Comparison of ENCODE assay signal across 1 cellular context in the genomic region with DNA sequence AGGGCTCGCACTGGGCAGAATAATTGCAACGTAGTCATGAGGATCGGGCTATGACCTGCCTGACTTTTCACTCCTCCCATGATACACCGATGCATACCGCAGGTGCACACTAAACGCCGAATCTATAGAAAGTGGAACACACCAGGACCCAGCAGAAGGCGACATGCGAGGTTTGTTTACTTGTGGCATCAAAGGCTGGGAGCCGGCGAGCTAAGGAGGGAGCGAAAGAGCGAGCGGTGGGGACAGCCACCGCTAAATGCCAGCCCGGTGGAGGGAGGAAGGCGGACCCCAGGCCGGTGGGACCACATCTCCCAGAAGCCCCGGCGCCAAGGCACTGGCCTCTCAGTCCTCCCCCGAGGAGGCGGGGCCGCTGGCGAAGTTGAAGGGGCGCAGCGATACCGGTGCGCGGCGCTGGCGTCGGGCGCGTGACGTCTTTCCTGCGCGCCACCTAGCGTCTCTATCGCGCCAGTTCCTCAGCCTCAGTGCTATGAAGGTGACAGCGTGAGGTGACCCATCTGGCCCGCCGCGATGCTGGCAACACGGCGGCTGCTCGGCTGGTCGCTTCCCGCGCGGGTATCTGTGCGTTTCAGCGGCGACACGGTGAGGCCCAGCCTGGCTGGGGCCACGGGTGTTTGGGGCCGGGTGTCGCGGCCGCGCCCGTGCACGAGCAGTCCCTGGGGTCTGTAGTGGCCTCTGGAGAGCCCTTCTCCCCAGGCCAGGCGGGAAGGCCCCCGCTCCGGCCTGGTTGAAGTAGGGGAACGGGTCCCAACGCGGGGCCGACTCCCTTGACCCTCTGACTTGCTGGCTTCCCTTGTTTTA.
TF ChIP-seq lines count a peak whose summit lies in the region.

A gene (plus strand): TSS at position 460 of the 819 bp plus-strand sequence. CDS start 69 bp downstream, at position 529.

TF ChIP-seq in WTC11, 78 proteins besides CTCF, POLR2A, EP300 and RAD21 (continued from another document and continues in another):
- TF ChIP-seq, protein P1, sequence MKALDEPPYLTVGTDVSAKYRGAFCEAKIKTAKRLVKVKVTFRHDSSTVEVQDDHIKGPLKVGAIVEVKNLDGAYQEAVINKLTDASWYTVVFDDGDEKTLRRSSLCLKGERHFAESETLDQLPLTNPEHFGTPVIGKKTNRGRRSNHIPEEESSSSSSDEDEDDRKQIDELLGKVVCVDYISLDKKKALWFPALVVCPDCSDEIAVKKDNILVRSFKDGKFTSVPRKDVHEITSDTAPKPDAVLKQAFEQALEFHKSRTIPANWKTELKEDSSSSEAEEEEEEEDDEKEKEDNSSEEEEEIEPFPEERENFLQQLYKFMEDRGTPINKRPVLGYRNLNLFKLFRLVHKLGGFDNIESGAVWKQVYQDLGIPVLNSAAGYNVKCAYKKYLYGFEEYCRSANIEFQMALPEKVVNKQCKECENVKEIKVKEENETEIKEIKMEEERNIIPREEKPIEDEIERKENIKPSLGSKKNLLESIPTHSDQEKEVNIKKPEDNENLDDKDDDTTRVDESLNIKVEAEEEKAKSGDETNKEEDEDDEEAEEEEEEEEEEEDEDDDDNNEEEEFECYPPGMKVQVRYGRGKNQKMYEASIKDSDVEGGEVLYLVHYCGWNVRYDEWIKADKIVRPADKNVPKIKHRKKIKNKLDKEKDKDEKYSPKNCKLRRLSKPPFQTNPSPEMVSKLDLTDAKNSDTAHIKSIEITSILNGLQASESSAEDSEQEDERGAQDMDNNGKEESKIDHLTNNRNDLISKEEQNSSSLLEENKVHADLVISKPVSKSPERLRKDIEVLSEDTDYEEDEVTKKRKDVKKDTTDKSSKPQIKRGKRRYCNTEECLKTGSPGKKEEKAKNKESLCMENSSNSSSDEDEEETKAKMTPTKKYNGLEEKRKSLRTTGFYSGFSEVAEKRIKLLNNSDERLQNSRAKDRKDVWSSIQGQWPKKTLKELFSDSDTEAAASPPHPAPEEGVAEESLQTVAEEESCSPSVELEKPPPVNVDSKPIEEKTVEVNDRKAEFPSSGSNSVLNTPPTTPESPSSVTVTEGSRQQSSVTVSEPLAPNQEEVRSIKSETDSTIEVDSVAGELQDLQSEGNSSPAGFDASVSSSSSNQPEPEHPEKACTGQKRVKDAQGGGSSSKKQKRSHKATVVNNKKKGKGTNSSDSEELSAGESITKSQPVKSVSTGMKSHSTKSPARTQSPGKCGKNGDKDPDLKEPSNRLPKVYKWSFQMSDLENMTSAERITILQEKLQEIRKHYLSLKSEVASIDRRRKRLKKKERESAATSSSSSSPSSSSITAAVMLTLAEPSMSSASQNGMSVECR (CRISPR knock-in tag; IDR thresholded peaks at IDR 0.05; ENCODE audit: borderline replicate concordance) = peak; percentile 86; the same call in 1 of the 2 replicates
- TF ChIP-seq, protein P2, sequence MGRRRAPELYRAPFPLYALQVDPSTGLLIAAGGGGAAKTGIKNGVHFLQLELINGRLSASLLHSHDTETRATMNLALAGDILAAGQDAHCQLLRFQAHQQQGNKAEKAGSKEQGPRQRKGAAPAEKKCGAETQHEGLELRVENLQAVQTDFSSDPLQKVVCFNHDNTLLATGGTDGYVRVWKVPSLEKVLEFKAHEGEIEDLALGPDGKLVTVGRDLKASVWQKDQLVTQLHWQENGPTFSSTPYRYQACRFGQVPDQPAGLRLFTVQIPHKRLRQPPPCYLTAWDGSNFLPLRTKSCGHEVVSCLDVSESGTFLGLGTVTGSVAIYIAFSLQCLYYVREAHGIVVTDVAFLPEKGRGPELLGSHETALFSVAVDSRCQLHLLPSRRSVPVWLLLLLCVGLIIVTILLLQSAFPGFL (CRISPR knock-in tag; IDR thresholded peaks at IDR 0.05; ENCODE audit: borderline replicate concordance) = no peak
- TF ChIP-seq NR2C2 (CRISPR knock-in tag; IDR thresholded peaks at IDR 0.05) = no peak
- peak; percentile 55; the same call in 1 of the 2 replicates for TF ChIP-seq TCF7 (CRISPR knock-in tag; IDR thresholded peaks at IDR 0.05; ENCODE audit: low read depth)
- no peak for TF ChIP-seq FOXJ3 (CRISPR knock-in tag; IDR thresholded peaks at IDR 0.05; ENCODE audit: borderline replicate concordance)
- no peak for TF ChIP-seq ZNF138 (CRISPR knock-in tag; conservative IDR thresholded peaks at IDR 0.05)
- 0 out of 2 replicates have a peak, but pooled peaks have one; percentile 54 for TF ChIP-seq CBFB (CRISPR knock-in tag; IDR thresholded peaks at IDR 0.05; ENCODE audit: low read depth)
- TF ChIP-seq ZNF416 (CRISPR knock-in tag; IDR thresholded peaks at IDR 0.05) = no peak
- TF ChIP-seq ETV6 (CRISPR knock-in tag; IDR thresholded peaks at IDR 0.05) = peak; percentile 65; the same call in 1 of the 2 replicates
- peak; percentile 75; the same call in 1 of the 2 replicates for TF ChIP-seq TEAD1 (CRISPR knock-in tag; IDR thresholded peaks at IDR 0.05)
- TF ChIP-seq, protein P3, sequence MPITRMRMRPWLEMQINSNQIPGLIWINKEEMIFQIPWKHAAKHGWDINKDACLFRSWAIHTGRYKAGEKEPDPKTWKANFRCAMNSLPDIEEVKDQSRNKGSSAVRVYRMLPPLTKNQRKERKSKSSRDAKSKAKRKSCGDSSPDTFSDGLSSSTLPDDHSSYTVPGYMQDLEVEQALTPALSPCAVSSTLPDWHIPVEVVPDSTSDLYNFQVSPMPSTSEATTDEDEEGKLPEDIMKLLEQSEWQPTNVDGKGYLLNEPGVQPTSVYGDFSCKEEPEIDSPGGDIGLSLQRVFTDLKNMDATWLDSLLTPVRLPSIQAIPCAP (CRISPR knock-in tag; IDR thresholded peaks at IDR 0.05) = no peak
- no peak for TF ChIP-seq TEAD4 (CRISPR knock-in tag; IDR thresholded peaks at IDR 0.05)
- TF ChIP-seq SMAD3 (CRISPR knock-in tag; IDR thresholded peaks at IDR 0.05; ENCODE audit: borderline replicate concordance) = no peak
- no peak for TF ChIP-seq ZNF263 (CRISPR knock-in tag; IDR thresholded peaks at IDR 0.05; ENCODE audit: low read depth)
- TF ChIP-seq SP1 (CRISPR knock-in tag; conservative IDR thresholded peaks at IDR 0.05) = peak; percentile 97
- no peak for TF ChIP-seq RELA (CRISPR knock-in tag; IDR thresholded peaks at IDR 0.05; ENCODE audit: borderline replicate concordance)
- no peak for TF ChIP-seq HMGA2 (CRISPR knock-in tag; IDR thresholded peaks at IDR 0.05)
- TF ChIP-seq, protein P4, sequence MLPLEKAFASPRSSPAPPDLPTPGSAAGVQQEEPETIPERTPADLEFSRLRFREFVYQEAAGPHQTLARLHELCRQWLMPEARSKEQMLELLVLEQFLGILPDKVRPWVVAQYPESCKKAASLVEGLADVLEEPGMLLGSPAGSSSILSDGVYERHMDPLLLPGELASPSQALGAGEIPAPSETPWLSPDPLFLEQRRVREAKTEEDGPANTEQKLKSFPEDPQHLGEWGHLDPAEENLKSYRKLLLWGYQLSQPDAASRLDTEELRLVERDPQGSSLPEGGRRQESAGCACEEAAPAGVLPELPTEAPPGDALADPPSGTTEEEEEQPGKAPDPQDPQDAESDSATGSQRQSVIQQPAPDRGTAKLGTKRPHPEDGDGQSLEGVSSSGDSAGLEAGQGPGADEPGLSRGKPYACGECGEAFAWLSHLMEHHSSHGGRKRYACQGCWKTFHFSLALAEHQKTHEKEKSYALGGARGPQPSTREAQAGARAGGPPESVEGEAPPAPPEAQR (CRISPR knock-in tag; IDR thresholded peaks at IDR 0.05) = no peak
- TF ChIP-seq PRRX2 (CRISPR knock-in tag; IDR thresholded peaks at IDR 0.05) = no peak
- TF ChIP-seq, protein P5, sequence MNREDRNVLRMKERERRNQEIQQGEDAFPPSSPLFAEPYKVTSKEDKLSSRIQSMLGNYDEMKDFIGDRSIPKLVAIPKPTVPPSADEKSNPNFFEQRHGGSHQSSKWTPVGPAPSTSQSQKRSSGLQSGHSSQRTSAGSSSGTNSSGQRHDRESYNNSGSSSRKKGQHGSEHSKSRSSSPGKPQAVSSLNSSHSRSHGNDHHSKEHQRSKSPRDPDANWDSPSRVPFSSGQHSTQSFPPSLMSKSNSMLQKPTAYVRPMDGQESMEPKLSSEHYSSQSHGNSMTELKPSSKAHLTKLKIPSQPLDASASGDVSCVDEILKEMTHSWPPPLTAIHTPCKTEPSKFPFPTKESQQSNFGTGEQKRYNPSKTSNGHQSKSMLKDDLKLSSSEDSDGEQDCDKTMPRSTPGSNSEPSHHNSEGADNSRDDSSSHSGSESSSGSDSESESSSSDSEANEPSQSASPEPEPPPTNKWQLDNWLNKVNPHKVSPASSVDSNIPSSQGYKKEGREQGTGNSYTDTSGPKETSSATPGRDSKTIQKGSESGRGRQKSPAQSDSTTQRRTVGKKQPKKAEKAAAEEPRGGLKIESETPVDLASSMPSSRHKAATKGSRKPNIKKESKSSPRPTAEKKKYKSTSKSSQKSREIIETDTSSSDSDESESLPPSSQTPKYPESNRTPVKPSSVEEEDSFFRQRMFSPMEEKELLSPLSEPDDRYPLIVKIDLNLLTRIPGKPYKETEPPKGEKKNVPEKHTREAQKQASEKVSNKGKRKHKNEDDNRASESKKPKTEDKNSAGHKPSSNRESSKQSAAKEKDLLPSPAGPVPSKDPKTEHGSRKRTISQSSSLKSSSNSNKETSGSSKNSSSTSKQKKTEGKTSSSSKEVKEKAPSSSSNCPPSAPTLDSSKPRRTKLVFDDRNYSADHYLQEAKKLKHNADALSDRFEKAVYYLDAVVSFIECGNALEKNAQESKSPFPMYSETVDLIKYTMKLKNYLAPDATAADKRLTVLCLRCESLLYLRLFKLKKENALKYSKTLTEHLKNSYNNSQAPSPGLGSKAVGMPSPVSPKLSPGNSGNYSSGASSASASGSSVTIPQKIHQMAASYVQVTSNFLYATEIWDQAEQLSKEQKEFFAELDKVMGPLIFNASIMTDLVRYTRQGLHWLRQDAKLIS (CRISPR knock-in tag; IDR thresholded peaks at IDR 0.05; ENCODE audit: borderline replicate concordance) = no peak
- TF ChIP-seq, protein P6, sequence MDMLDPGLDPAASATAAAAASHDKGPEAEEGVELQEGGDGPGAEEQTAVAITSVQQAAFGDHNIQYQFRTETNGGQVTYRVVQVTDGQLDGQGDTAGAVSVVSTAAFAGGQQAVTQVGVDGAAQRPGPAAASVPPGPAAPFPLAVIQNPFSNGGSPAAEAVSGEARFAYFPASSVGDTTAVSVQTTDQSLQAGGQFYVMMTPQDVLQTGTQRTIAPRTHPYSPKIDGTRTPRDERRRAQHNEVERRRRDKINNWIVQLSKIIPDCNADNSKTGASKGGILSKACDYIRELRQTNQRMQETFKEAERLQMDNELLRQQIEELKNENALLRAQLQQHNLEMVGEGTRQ (CRISPR knock-in tag; IDR thresholded peaks at IDR 0.05) = peak; percentile 54
- 0 out of 2 replicates have a peak, but pooled peaks have one; percentile 78 for TF ChIP-seq KAT7 (CRISPR knock-in tag; IDR thresholded peaks at IDR 0.05; ENCODE audit: borderline replicate concordance)
- TF ChIP-seq, protein P7, sequence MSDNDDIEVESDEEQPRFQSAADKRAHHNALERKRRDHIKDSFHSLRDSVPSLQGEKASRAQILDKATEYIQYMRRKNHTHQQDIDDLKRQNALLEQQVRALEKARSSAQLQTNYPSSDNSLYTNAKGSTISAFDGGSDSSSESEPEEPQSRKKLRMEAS (CRISPR knock-in tag; IDR thresholded peaks at IDR 0.05) = peak; percentile 60; the same call in 1 of the 2 replicates
- TF ChIP-seq, protein P8, sequence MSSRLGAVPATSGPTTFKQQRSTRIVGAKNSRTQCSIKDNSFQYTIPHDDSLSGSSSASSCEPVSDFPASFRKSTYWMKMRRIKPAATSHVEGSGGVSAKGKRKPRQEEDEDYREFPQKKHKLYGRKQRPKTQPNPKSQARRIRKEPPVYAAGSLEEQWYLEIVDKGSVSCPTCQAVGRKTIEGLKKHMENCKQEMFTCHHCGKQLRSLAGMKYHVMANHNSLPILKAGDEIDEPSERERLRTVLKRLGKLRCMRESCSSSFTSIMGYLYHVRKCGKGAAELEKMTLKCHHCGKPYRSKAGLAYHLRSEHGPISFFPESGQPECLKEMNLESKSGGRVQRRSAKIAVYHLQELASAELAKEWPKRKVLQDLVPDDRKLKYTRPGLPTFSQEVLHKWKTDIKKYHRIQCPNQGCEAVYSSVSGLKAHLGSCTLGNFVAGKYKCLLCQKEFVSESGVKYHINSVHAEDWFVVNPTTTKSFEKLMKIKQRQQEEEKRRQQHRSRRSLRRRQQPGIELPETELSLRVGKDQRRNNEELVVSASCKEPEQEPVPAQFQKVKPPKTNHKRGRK (CRISPR knock-in tag; IDR thresholded peaks at IDR 0.05; ENCODE audit: borderline replicate concordance) = no peak
- TF ChIP-seq, protein P9, sequence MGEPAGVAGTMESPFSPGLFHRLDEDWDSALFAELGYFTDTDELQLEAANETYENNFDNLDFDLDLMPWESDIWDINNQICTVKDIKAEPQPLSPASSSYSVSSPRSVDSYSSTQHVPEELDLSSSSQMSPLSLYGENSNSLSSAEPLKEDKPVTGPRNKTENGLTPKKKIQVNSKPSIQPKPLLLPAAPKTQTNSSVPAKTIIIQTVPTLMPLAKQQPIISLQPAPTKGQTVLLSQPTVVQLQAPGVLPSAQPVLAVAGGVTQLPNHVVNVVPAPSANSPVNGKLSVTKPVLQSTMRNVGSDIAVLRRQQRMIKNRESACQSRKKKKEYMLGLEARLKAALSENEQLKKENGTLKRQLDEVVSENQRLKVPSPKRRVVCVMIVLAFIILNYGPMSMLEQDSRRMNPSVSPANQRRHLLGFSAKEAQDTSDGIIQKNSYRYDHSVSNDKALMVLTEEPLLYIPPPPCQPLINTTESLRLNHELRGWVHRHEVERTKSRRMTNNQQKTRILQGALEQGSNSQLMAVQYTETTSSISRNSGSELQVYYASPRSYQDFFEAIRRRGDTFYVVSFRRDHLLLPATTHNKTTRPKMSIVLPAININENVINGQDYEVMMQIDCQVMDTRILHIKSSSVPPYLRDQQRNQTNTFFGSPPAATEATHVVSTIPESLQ (CRISPR knock-in tag; IDR thresholded peaks at IDR 0.05) = no peak
- no peak for TF ChIP-seq ZNF423 (CRISPR knock-in tag; IDR thresholded peaks at IDR 0.05)
- TF ChIP-seq MYBL2 (CRISPR knock-in tag; IDR thresholded peaks at IDR 0.05) = 0 out of 2 replicates have a peak, but pooled peaks have one; percentile 78
- TF ChIP-seq, protein P10, sequence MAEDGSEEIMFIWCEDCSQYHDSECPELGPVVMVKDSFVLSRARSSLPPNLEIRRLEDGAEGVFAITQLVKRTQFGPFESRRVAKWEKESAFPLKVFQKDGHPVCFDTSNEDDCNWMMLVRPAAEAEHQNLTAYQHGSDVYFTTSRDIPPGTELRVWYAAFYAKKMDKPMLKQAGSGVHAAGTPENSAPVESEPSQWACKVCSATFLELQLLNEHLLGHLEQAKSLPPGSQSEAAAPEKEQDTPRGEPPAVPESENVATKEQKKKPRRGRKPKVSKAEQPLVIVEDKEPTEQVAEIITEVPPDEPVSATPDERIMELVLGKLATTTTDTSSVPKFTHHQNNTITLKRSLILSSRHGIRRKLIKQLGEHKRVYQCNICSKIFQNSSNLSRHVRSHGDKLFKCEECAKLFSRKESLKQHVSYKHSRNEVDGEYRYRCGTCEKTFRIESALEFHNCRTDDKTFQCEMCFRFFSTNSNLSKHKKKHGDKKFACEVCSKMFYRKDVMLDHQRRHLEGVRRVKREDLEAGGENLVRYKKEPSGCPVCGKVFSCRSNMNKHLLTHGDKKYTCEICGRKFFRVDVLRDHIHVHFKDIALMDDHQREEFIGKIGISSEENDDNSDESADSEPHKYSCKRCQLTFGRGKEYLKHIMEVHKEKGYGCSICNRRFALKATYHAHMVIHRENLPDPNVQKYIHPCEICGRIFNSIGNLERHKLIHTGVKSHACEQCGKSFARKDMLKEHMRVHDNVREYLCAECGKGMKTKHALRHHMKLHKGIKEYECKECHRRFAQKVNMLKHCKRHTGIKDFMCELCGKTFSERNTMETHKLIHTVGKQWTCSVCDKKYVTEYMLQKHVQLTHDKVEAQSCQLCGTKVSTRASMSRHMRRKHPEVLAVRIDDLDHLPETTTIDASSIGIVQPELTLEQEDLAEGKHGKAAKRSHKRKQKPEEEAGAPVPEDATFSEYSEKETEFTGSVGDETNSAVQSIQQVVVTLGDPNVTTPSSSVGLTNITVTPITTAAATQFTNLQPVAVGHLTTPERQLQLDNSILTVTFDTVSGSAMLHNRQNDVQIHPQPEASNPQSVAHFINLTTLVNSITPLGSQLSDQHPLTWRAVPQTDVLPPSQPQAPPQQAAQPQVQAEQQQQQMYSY (CRISPR knock-in tag; IDR thresholded peaks at IDR 0.05) = no peak
- TF ChIP-seq OVOL2 (CRISPR knock-in tag; IDR thresholded peaks at IDR 0.05; ENCODE audit: borderline replicate concordance) = no peak
- no peak for TF ChIP-seq ZNF671 (CRISPR knock-in tag; IDR thresholded peaks at IDR 0.05)
